8 cellular contexts compared by ENCODE assay signal in genomic region chr17:77471984-77472836, GRCh38.
DNase-seq lines count a peak whose midpoint lies in the region; ATAC-seq lines count a peak whose summit lies in the region.

No MANE protein-coding gene starts in this region.

- H3K9ac ChIP-seq in NT2/D1 (ENCODE audit: insufficient read length, low read depth), result peak overlapping the region; percentile 83

- H3K9me3 ChIP-seq in NT2/D1 (ENCODE audit: insufficient read depth, low read length), result no peaks in the 10 kb centered on the region

- peak overlapping the region; percentile 47 for H3K27ac ChIP-seq in temporal lobe (ENCODE audit: low read depth, low read length)

- peak; percentile 47 for DNase-seq in stimulated activated CD4-positive, alpha-beta T cell treated with anti-CD3 and anti-CD28 coated beads, Interleukin-1b, Interleukin-23, amount 100 ng/mL, for 48 hours
- no peak for DNase-seq in stimulated activated CD4-positive, alpha-beta T cell treated with anti-CD3 and anti-CD28 coated beads, Interleukin-2, amount 100 ng/mL, for 48 hours
- peak; percentile 81 for DNase-seq in NT2/D1 (ENCODE audit: low read depth, low spot score)
- DNase-seq in cerebellar cortex (ENCODE audit: low spot score), result peak; percentile 71
- no peak for DNase-seq in left lobe of liver (ENCODE audit: low spot score)
- DNase-seq in SW480 (ENCODE audit: low spot score), result no peak

- no peaks in the 10 kb centered on the region for H3K27me3 ChIP-seq in NT2/D1 (ENCODE audit: insufficient read depth, insufficient read length)

- H3K36me3 ChIP-seq in NT2/D1 (ENCODE audit: insufficient read depth, insufficient read length, low read length), result peaks cover 47% of the 10 kb centered on the region

- no peak overlapping the region for H3K4me3 ChIP-seq in NT2/D1 (ENCODE audit: insufficient read length, low read depth)

- ATAC-seq in left lobe of liver, result peak; percentile 10
- ATAC-seq in GM19463 (IDR thresholded peaks at IDR 0.05; ENCODE audit: unreplicated experiment), result no peak

- peaks cover 54% of the 10 kb centered on the region for H3K4me1 ChIP-seq in NT2/D1 (ENCODE audit: insufficient read depth, insufficient read length)

Comparison
In these comparisons a context has a peak if more than half of its experiments do, and no peak if none do; other contexts are left out.
1. DNase-seq: peak in stimulated activated CD4-positive, alpha-beta T cell treated with anti-CD3 and anti-CD28 coated beads, Interleukin-1b, Interleukin-23, amount 100 ng/mL, for 48 hours (single experiment), NT2/D1 (single experiment) and cerebellar cortex (single experiment); none in stimulated activated CD4-positive, alpha-beta T cell treated with anti-CD3 and anti-CD28 coated beads, Interleukin-2, amount 100 ng/mL, for 48 hours (0 of 2), left lobe of liver (single experiment) and SW480 (single experiment).